ENCODE assay signal across 16 cellular contexts in the genomic region with DNA sequence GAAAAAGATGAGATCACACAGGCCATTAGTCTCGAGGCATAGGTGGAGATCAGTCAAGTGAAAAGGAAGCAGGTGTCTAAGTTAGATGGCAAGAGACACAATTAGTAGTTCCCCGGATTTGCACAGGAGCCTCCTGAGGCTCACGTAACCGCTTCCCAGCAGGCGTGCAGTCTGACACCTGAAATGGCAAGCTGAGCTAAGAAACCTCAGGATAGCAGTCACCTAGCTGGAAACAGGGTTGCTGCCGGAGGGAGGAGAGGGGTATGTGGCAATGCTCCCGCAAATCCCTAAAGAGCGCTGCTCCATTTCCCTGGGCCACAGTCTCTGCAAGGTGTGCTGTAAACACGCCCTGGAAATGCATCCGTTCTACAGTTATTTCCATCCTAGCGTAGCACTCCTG.
DNase-seq lines count a peak whose midpoint lies in the region; ATAC-seq and TF ChIP-seq lines count a peak whose summit lies in the region.
"Had no signal": no experiment of that assay in that cellular context is flagged by ENCODE, and none has a peak within 500 bp of the region (broad histone marks: within the 10 kb centered on the region; RNA-seq: fewer than 3 reads in every experiment).

No MANE protein-coding gene starts in this region.

- DNase-seq in D341Med (ENCODE audit: low spot score): peak; percentile 15
- peak; percentile 28 for DNase-seq in NCI-H187 treated with DMSO at 0.1 percent for 48 hours (lab: John Stamatoyannopoulos, UW)
- peak; percentile 26 for DNase-seq in WTC11 (ENCODE audit: low spot score)
- DNase-seq in left kidney (ENCODE audit: low read depth, low spot score): peak; percentile 12
- no peak for DNase-seq in smooth muscle cell (lab: John Stamatoyannopoulos, UW; ENCODE audit: unreplicated experiment)
- DNase-seq: DMS 273 treated with DMSO at 0.1 percent for 48 hours, GF-D8, NCI-H1105 treated with DMSO at 0.1 percent for 48 hours, NCI-H2029 treated with DMSO at 0.1 percent for 48 hours, NCI-H526 treated with DMSO at 0.1 percent for 48 hours, SHP77, SK-N-SH had no signal

- 90% methylated on average over 11 of the region's 11 CpGs for WGBS in smooth muscle cell (ENCODE audit: low lambda C conversion rate)

- no peaks in the 10 kb centered on the region for H3K36me3 Mint-ChIP-seq in WTC11

- H3K4me2 ChIP-seq in smooth muscle cell: no peak overlapping the region
- H3K4me2 ChIP-seq: BLaER1 treated with 17β-estradiol and CSF1 and Interleukin-3, amounts not matched to agents 10 nM and 100 nM; SK-N-SH had no signal

- no peaks in the 10 kb centered on the region for H4K20me1 ChIP-seq in smooth muscle cell (ENCODE audit: low read depth)
- H4K20me1 ChIP-seq: BLaER1 treated with 17β-estradiol and CSF1 and Interleukin-3, amounts not matched to agents 10 nM and 100 nM had no signal

- H3K9me3 ChIP-seq in smooth muscle cell (replicated peaks; ENCODE audit: low read depth): no peaks in the 10 kb centered on the region
- H3K9me3 ChIP-seq: BLaER1 treated with 17β-estradiol and CSF1 and Interleukin-3, amounts not matched to agents 10 nM and 100 nM; SK-N-SH had no signal

- H3K27ac Mint-ChIP-seq in WTC11: no peak overlapping the region

- no peaks in the 10 kb centered on the region for H3F3A ChIP-seq in smooth muscle cell (ENCODE audit: low read depth)

- H3K4me1 ChIP-seq in smooth muscle cell (ENCODE audit: low read depth): no peaks in the 10 kb centered on the region

- no peak overlapping the region for H3K9ac ChIP-seq in smooth muscle cell (ENCODE audit: low read depth)
- H3K9ac ChIP-seq: BLaER1 treated with 17β-estradiol and CSF1 and Interleukin-3, amounts not matched to agents 10 nM and 100 nM; SK-N-SH had no signal

- H3K4me3 Mint-ChIP-seq in WTC11: no peak overlapping the region

- peaks cover 9% of the 10 kb centered on the region for H3K9me3 Mint-ChIP-seq in WTC11

- no peak overlapping the region for H2AFZ ChIP-seq in smooth muscle cell (ENCODE audit: low read depth)

- peaks cover 3% of the 10 kb centered on the region; the same call in 1 of the 2 replicates for H3K4me1 Mint-ChIP-seq in WTC11

- CTCF ChIA-PET in WTC11 (lab: Charles Lee): no interaction called here

- H3K36me3 ChIP-seq in smooth muscle cell (ENCODE audit: low read depth): no peaks in the 10 kb centered on the region
- H3K36me3 ChIP-seq: BLaER1 treated with 17β-estradiol and CSF1 and Interleukin-3, amounts not matched to agents 10 nM and 100 nM had no signal

- peaks cover 6% of the 10 kb centered on the region; the same call in 1 of the 2 replicates for H3K27me3 Mint-ChIP-seq in WTC11 (ENCODE audit: low read depth)

- H3K27me3 ChIP-seq in smooth muscle cell (ENCODE audit: low read depth): no peaks in the 10 kb centered on the region
- H3K27me3 ChIP-seq: BLaER1 treated with 17β-estradiol and CSF1 and Interleukin-3, amounts not matched to agents 10 nM and 100 nM had no signal

- no peaks in the 10 kb centered on the region for H3K79me2 ChIP-seq in smooth muscle cell (ENCODE audit: low read depth)

- H3K27ac ChIP-seq in smooth muscle cell (ENCODE audit: low read depth): no peak overlapping the region
- H3K27ac ChIP-seq: BLaER1 treated with 17β-estradiol and CSF1 and Interleukin-3, amounts not matched to agents 10 nM and 100 nM had no signal

- POLR2A ChIA-PET in WTC11 (lab: Charles Lee): no interaction called here

- H3K4me3 ChIP-seq in smooth muscle cell: no peak overlapping the region
- H3K4me3 ChIP-seq: BLaER1 treated with 17β-estradiol and CSF1 and Interleukin-3, amounts not matched to agents 10 nM and 100 nM had no signal

- TF ChIP-seq CTCF in WTC11 (IDR thresholded peaks at IDR 0.05) (no peak), smooth muscle cell (IDR thresholded peaks at IDR 0.05; ENCODE audit: borderline replicate concordance, insufficient read depth, poor library complexity, severe bottlenecking) (no peak)

- peak; percentile 79 for ATAC-seq in WTC11
- ATAC-seq in GM18858 (IDR thresholded peaks at IDR 0.05; ENCODE audit: unreplicated experiment): no peak
- no peak for ATAC-seq in GM21825 (IDR thresholded peaks at IDR 0.05; ENCODE audit: unreplicated experiment)
- no peak for ATAC-seq in HG03378 (IDR thresholded peaks at IDR 0.05; ENCODE audit: unreplicated experiment)

TF ChIP-seq in WTC11, 78 proteins besides CTCF, POLR2A, EP300 and RAD21:
- TF ChIP-seq TEAD1 (CRISPR knock-in tag; IDR thresholded peaks at IDR 0.05) (no peak), MXD4 (CRISPR knock-in tag; IDR thresholded peaks at IDR 0.05; ENCODE audit: borderline replicate concordance) (no peak), ZNF423 (CRISPR knock-in tag; IDR thresholded peaks at IDR 0.05) (no peak), ATF6 (CRISPR knock-in tag; IDR thresholded peaks at IDR 0.05) (no peak), FOXP4 (CRISPR knock-in tag; IDR thresholded peaks at IDR 0.05) (no peak), ZNF232 (CRISPR knock-in tag; IDR thresholded peaks at IDR 0.05) (no peak), SOX15 (CRISPR knock-in tag; IDR thresholded peaks at IDR 0.05) (no peak), ZNF263 (CRISPR knock-in tag; IDR thresholded peaks at IDR 0.05; ENCODE audit: low read depth) (no peak), TCF7 (CRISPR knock-in tag; IDR thresholded peaks at IDR 0.05; ENCODE audit: low read depth) (no peak), NR2C2 (CRISPR knock-in tag; IDR thresholded peaks at IDR 0.05) (no peak), TP53 (CRISPR knock-in tag; IDR thresholded peaks at IDR 0.05) (no peak), ESRRA (CRISPR knock-in tag; IDR thresholded peaks at IDR 0.05; ENCODE audit: borderline replicate concordance) (no peak), CREB1 (CRISPR knock-in tag; IDR thresholded peaks at IDR 0.05) (no peak), EMX1 (CRISPR knock-in tag; IDR thresholded peaks at IDR 0.05) (no peak), SMAD3 (CRISPR knock-in tag; IDR thresholded peaks at IDR 0.05; ENCODE audit: borderline replicate concordance) (no peak)
- TF ChIP-seq, protein P1, sequence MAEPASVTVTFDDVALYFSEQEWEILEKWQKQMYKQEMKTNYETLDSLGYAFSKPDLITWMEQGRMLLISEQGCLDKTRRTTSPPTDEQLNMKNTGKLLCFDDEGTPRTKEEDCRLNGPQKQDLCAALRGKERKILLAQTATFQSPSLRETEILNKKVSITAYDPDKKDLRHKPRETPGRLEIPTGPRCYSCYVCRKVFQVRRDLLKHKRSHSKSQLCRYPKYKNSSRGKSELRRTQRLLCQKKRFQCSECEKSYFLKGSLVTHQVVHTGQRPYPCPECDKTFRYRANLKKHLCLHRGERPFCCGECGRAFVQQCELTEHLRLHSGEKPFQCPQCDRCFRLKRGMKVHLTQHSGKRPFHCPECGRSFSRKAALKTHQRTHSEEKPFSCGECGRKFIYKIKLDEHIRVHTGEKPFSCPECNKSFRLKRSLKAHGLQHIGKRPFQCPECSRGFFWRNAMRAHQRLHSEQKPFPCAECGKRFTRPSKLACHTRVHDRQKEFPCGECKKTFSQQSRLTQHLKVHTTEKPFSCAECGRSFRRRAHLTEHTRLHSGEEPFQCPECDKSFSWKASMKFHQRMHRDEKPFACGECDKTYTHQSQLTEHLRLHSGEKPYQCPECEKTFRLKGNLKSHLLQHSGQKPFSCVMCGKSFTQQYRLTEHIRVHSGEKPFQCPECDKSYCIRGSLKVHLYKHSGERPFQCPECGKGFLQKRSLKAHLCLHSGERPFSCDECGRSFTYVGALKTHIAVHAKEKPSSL (CRISPR knock-in tag; conservative IDR thresholded peaks at IDR 0.05): no peak
